Comparison of ENCODE assay signal across 2 cellular contexts in the genomic region with DNA sequence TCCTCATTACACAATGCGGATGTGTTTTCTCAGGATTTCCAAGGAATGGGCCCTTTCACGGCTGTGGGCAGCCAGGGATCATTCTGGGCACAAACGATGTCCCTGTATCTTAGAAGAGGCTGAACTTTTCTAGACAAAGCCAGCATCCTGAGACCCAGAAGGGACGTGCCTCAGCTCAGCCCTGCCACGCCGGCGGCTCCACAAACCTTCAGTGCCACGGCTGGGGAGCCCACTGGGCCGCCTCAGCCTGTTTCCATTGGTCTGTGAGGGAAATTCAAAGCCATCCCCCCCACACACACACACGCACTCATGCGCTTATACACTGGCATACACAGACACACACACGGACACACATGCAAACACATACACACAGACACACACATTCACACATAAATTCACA.
TF ChIP-seq lines count a peak whose summit lies in the region.

No MANE protein-coding gene starts in this region.

TF ChIP-seq in IMR-90, 13 proteins besides CTCF, POLR2A, EP300 and RAD21:
- no peak for TF ChIP-seq RCOR1 (IDR thresholded peaks at IDR 0.05; ENCODE audit: insufficient replicate concordance, low read length)
- TF ChIP-seq CHD1 (IDR thresholded peaks at IDR 0.05; ENCODE audit: low read depth, low read length) = no peak
- TF ChIP-seq MAZ (IDR thresholded peaks at IDR 0.05; ENCODE audit: borderline replicate concordance, low read depth, low read length) = no peak
- no peak for TF ChIP-seq MAFK (IDR thresholded peaks at IDR 0.05; ENCODE audit: low read depth, low read length)
- no peak for TF ChIP-seq SMC3 (IDR thresholded peaks at IDR 0.05; ENCODE audit: low read depth, low read length)
- no peak for TF ChIP-seq NFE2L2 (IDR thresholded peaks at IDR 0.05; ENCODE audit: low read depth, low read length)
- TF ChIP-seq RFX5 (IDR thresholded peaks at IDR 0.05; ENCODE audit: low read depth, low read length) = no peak
TF ChIP-seq in IMR-90: peak in this region for 0.

TF ChIP-seq in H1, 55 proteins besides CTCF, POLR2A, EP300 and RAD21:
- TF ChIP-seq CHD1 (IDR thresholded peaks at IDR 0.05; ENCODE audit: low read depth, low read length) = no peak
- no peak for TF ChIP-seq RNF2 (IDR thresholded peaks at IDR 0.05; ENCODE audit: borderline replicate concordance, low read depth, low read length, missing control alignments, poor library complexity, severe bottlenecking)
- no peak for TF ChIP-seq SP1 (IDR thresholded peaks at IDR 0.05; ENCODE audit: low read depth, low read length)
- TF ChIP-seq TBP (IDR thresholded peaks at IDR 0.05; ENCODE audit: low read depth, low read length) = no peak
- no peak for TF ChIP-seq TEAD4 (IDR thresholded peaks at IDR 0.05; ENCODE audit: low read depth, low read length)
- TF ChIP-seq, protein P1, sequence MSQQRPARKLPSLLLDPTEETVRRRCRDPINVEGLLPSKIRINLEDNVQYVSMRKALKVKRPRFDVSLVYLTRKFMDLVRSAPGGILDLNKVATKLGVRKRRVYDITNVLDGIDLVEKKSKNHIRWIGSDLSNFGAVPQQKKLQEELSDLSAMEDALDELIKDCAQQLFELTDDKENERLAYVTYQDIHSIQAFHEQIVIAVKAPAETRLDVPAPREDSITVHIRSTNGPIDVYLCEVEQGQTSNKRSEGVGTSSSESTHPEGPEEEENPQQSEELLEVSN (IDR thresholded peaks at IDR 0.05) = no peak
- no peak for TF ChIP-seq CEBPB (IDR thresholded peaks at IDR 0.05; ENCODE audit: low read depth, low read length)
- no peak for TF ChIP-seq FOSL1 (IDR thresholded peaks at IDR 0.05; ENCODE audit: insufficient read depth, low read depth, low read length)
- no peak for TF ChIP-seq SAP30 (IDR thresholded peaks at IDR 0.05; ENCODE audit: insufficient read depth, insufficient replicate concordance, low read length)
- no peak for TF ChIP-seq RFX5 (IDR thresholded peaks at IDR 0.05; ENCODE audit: borderline replicate concordance, low read depth, low read length)
- TF ChIP-seq CBX5 (IDR thresholded peaks at IDR 0.05; ENCODE audit: low read depth, low read length) = no peak
- no peak for TF ChIP-seq EZH2 (IDR thresholded peaks at IDR 0.05; ENCODE audit: low read depth, low read length, severe bottlenecking)
- TF ChIP-seq NRF1 (IDR thresholded peaks at IDR 0.05; ENCODE audit: low read depth, low read length) = no peak
- no peak for TF ChIP-seq SUZ12 (IDR thresholded peaks at IDR 0.05; ENCODE audit: low read length)
